In genomic region chrX:49838374-49838773, GRCh38 we compare ENCODE assay signal across 9 cellular contexts. TPM values are rescaled to one million over a fixed set of nuclear protein-coding genes. Genes with fewer than 3 reads are reported as not detected.
DNase-seq lines count a peak whose midpoint lies in the region; ATAC-seq, FAIRE-seq and TF ChIP-seq lines count a peak whose summit lies in the region.
"Had no signal": no experiment of that assay in that cellular context is flagged by ENCODE, and none has a peak within 500 bp of the region (broad histone marks: within the 10 kb centered on the region; RNA-seq: fewer than 3 reads in every experiment).

No MANE protein-coding gene starts in this region.

- no peaks in the 10 kb centered on the region for H3K36me3 ChIP-seq in Karpas-422 (ENCODE audit: insufficient read depth, low read length)

- no peaks in the 10 kb centered on the region for H4K20me1 ChIP-seq in Karpas-422 (ENCODE audit: insufficient read depth, low read depth, low read length)

- H3K4me2 ChIP-seq in Karpas-422 (ENCODE audit: low read depth, low read length, poor library complexity, severe bottlenecking), result no peak overlapping the region

- no peaks in the 10 kb centered on the region for H3K79me2 ChIP-seq in Karpas-422 (ENCODE audit: low read length)

- no peak for FAIRE-seq in RCC 7860 (lab: Jason Lieb, UNC)

- H2AFZ ChIP-seq in Karpas-422 (ENCODE audit: low read length), result no peak overlapping the region

- H3K9ac ChIP-seq in Karpas-422 (ENCODE audit: low read length), result no peak overlapping the region

- no peaks in the 10 kb centered on the region for H3K27me3 ChIP-seq in Karpas-422 (ENCODE audit: low read length)

- no peaks in the 10 kb centered on the region for H3K4me1 ChIP-seq in Karpas-422 (ENCODE audit: low read length)

- DNase-seq in AG20443 (ENCODE audit: low spot score) (peak; percentile 33), Karpas-422 (peak; percentile 70), kidney tubule cell (ENCODE audit: low spot score) (peak; percentile 44), RCC 7860 (ENCODE audit: low spot score) (no peak)

- no peaks in the 10 kb centered on the region for H3K9me3 ChIP-seq in Karpas-422 (ENCODE audit: low read length)

- no peak for ATAC-seq in HG03571 (IDR thresholded peaks at IDR 0.05; ENCODE audit: unreplicated experiment)
- ATAC-seq in HG02884 (IDR thresholded peaks at IDR 0.05; ENCODE audit: unreplicated experiment), result no peak
- ATAC-seq: stimulated activated naive CD8-positive, alpha-beta T cell treated with anti-CD3 and anti-CD28 coated beads, Interleukin-15, amount 100 ng/mL, for 72 hours had no signal

- H3K27ac ChIP-seq in Karpas-422 (ENCODE audit: low read length), result no peak overlapping the region

- H3K4me3 ChIP-seq in GM12875 (ENCODE audit: low read depth, low read length), result no peak overlapping the region
- H3K4me3 ChIP-seq in Karpas-422 (ENCODE audit: low read length), result no peak overlapping the region
- no peak overlapping the region for H3K4me3 ChIP-seq in WI38 (ENCODE audit: low read depth, low read length)

- peak; percentile 56 for TF ChIP-seq CTCF in GM12875 (IDR thresholded peaks at IDR 0.05; ENCODE audit: borderline replicate concordance, insufficient read depth, low read depth, low read length)
- peak; percentile 66 for TF ChIP-seq CTCF in WI38 (IDR thresholded peaks at IDR 0.05; ENCODE audit: low read depth, low read length)

- H3K9me2 ChIP-seq in Karpas-422 (replicated peaks; ENCODE audit: insufficient read depth, low read length), result no peaks in the 10 kb centered on the region

RNA-seq across cellular contexts. Expression of gene PAGE4, which starts 9.3 kb away (rescaled TPM):
- not detected in 2 replicates for total RNA-seq in Karpas-422 (2014; rRNA removed; shearing (Covaris generic); ENCODE audit: low replicate concordance)

RNA-seq across cellular contexts. Expression of gene USP27X, which starts 40.9 kb away (rescaled TPM):
- total RNA-seq in Karpas-422 (2014; rRNA removed; shearing (Covaris generic); ENCODE audit: low replicate concordance), result not detected in 2 replicates
